Comparison of ENCODE assay signal across 8 cellular contexts in the genomic region with DNA sequence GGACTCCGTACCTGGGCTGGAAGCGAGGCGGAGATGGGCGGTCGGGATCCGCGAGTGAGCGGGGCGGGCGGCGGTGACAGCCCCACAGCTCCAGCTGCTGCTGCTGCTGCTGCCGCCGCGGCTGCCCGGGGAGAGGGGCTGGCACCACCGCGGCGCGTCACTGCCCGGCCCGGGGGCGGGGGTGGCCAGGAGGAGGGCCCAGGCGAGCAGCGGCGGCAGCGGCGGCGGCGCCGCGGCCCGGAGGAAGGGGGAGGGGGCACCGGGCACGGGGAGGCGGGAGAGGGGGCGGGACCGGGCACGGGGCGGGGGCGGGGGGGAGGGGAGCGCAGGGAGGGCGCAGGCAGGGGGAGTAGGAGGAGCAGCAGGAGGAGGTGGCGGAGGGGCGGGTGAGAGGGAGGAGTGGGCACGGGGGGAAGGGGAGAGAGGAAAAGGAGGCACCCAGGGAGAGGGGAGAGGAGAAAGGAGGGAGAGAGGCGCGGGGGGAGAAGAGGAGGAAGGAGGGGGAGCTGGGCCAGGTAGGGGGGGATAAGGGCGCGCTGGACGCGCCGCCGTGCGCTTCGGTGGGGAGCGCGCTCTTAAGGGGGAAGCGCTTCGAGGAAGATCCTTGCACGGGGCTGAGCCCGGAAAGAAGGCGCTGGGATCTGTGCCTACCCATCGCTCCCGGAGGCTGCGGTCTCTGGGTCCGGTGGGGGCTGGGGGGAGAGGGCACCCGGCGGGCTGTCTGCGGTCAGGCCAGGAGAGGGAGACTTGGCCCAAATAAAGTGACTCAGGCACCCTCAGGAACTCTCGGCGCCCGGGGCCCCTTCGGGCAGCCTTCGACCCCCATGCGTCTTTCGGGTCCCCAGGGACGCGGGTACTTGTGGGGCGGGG.
A peak's percentile ranks its signal among the peaks of the same experiment; 100 is the strongest.
DNase-seq lines count a peak whose midpoint lies in the region; ATAC-seq, FAIRE-seq and TF ChIP-seq lines count a peak whose summit lies in the region.

No MANE protein-coding gene starts in this region.

- no peak for TF ChIP-seq RAD21 in SK-N-SH (IDR thresholded peaks at IDR 0.05; ENCODE audit: low read length)

- POLR2A ChIA-PET in SK-N-SH (lab: Yijun Ruan, JAX), result interaction anchor here (0.6 to 2.0 kb wide), 12 partner anchors 13 to 331 kb away, joined by 3 to 11 read pairs (median 4); no protein-coding TSS in a partner anchor
- POLR2A ChIA-PET in activated naive CD8-positive, alpha-beta T cell treated with anti-CD3 and anti-CD28 coated beads, Interleukin-2, amount 10 ng/mL, durations not matched to agents 7 days and 5 days (lab: Charles Lee), result interaction anchor here (0.6 to 1.1 kb wide), 3 partner anchors 26 to 125 kb away, joined by 3 to 4 read pairs (median 3); no protein-coding TSS in a partner anchor

- H3K36me3 Mint-ChIP-seq in activated naive CD8-positive, alpha-beta T cell treated with anti-CD3 and anti-CD28 coated beads, Interleukin-2, amount 10 ng/mL, durations not matched to agents 7 days and 5 days, result peaks cover 7% of the 10 kb centered on the region

- intact Hi-C loops in pancreas (cut with DNase I), result loop anchor here in 2 of 3 donors (10.0 kb wide), 2 partner anchors 279 to 329 kb away; partner anchors contain the start of genes PLAGL2 (in 1 of the 2) and POFUT1 (in 1 of the 2)

- WGBS in SK-N-SH (ENCODE audit: low lambda C conversion rate), result 3% methylated on average over 39 of the region's 79 CpGs
- WGBS in pancreas, 2 donors, result 0 to 2% methylated on average over 34 to 69 of the region's 79 CpGs
- WGBS in upper lobe of left lung, 2 donors, result 0% methylated on average over 31 to 37 of the region's 79 CpGs

- H3K4me3 Mint-ChIP-seq in activated naive CD8-positive, alpha-beta T cell treated with anti-CD3 and anti-CD28 coated beads, Interleukin-2, amount 10 ng/mL, durations not matched to agents 7 days and 5 days, result peak overlapping the region; percentile 79

- peak overlapping the region; percentile 87 to 100 for H3K27ac ChIP-seq in SK-N-SH (ENCODE audit: low read depth in 2 of 2, low read length in 1 of 2)
- peak overlapping the region; percentile 74 for H3K27ac ChIP-seq in cardiac muscle cell
- H3K27ac ChIP-seq in pancreas, result peak overlapping the region; percentile 64 to 88 (median 82)
- H3K27ac ChIP-seq in upper lobe of left lung, result peak overlapping the region; percentile 79 to 94 (median 88)

- ATAC-seq in activated naive CD8-positive, alpha-beta T cell treated with anti-CD3 and anti-CD28 coated beads, Interleukin-2, amount 10 ng/mL, durations not matched to agents 7 days and 5 days (ENCODE audit: low read depth), result peak; percentile 28
- ATAC-seq in pancreas (peak; percentile 69 to 79 (median 74)), upper lobe of left lung (ENCODE audit: low FRiP score in 2 of 2) (peak; percentile 56 to 62), GM21825 (IDR thresholded peaks at IDR 0.05; ENCODE audit: unreplicated experiment) (no peak)

- CTCF ChIA-PET in SK-N-SH (lab: Yijun Ruan, JAX), result interaction anchor here (0.9 to 4.1 kb wide), 7 partner anchors 13 to 37 kb away, joined by 3 to 41 read pairs (median 28); no protein-coding TSS in a partner anchor

- peak; percentile 68 for DNase-seq in DMS153 treated with DMSO at 0.1 percent for 48 hours (lab: John Stamatoyannopoulos, UW; ENCODE audit: unreplicated experiment)
- DNase-seq in MV-4-11 (lab: John Stamatoyannopoulos, UW), result peak; percentile 70
- DNase-seq in SK-N-SH, result peak; percentile 96
- peak; percentile 68 for DNase-seq in activated naive CD8-positive, alpha-beta T cell treated with anti-CD3 and anti-CD28 coated beads, Interleukin-2, amount 10 ng/mL, durations not matched to agents 7 days and 5 days
- DNase-seq in cardiac muscle cell (ENCODE audit: low read depth in 1 of 2, low spot score in 1 of 2), result peak; percentile 86 to 90
- peak; percentile 83 to 94 (median 89) for DNase-seq in pancreas
- peak; percentile 84 to 95 for DNase-seq in upper lobe of left lung

- peak overlapping the region; percentile 79 to 86 for H3K4me3 ChIP-seq in SK-N-SH (ENCODE audit: low read depth in 2 of 2, low read length in 1 of 2)
- peak overlapping the region; percentile 90 for H3K4me3 ChIP-seq in cardiac muscle cell
- peak overlapping the region; percentile 52 to 80 (median 73) for H3K4me3 ChIP-seq in pancreas
- H3K4me3 ChIP-seq in upper lobe of left lung, result peak overlapping the region; percentile 85 to 96 (median 92)

- peak overlapping the region; percentile 81 for H3K9ac ChIP-seq in SK-N-SH

- 0 out of 2 replicates have a peak, but pooled peaks have one; percentile 11 for TF ChIP-seq CTCF in SK-N-SH (IDR thresholded peaks at IDR 0.05)
- TF ChIP-seq CTCF in cardiac muscle cell (IDR thresholded peaks at IDR 0.05; ENCODE audit: low read depth, low read length), result no peak
- TF ChIP-seq CTCF in pancreas (IDR thresholded peaks at IDR 0.05), result no peak
- peak in 1 of 6 experiments; percentile 13 for TF ChIP-seq CTCF in upper lobe of left lung (IDR thresholded peaks at IDR 0.05)

- H3K9me3 ChIP-seq in SK-N-SH, result no peaks in the 10 kb centered on the region
- H3K9me3 ChIP-seq in cardiac muscle cell (ENCODE audit: low read depth), result no peaks in the 10 kb centered on the region
- no peaks in the 10 kb centered on the region for H3K9me3 ChIP-seq in pancreas
- H3K9me3 ChIP-seq in upper lobe of left lung, result no peaks in the 10 kb centered on the region

- FAIRE-seq in pancreas (lab: Jason Lieb, UNC), result no peak

- H3K27ac Mint-ChIP-seq in activated naive CD8-positive, alpha-beta T cell treated with anti-CD3 and anti-CD28 coated beads, Interleukin-2, amount 10 ng/mL, durations not matched to agents 7 days and 5 days, result no peak overlapping the region

- H3K4me2 ChIP-seq in SK-N-SH, result peak overlapping the region; percentile 97

- H4K20me1 ChIP-seq in SK-N-SH (ENCODE audit: insufficient read depth), result peaks cover 37% of the 10 kb centered on the region

- no peaks in the 10 kb centered on the region for H3K27me3 Mint-ChIP-seq in activated naive CD8-positive, alpha-beta T cell treated with anti-CD3 and anti-CD28 coated beads, Interleukin-2, amount 10 ng/mL, durations not matched to agents 7 days and 5 days

- H3K9me3 Mint-ChIP-seq in activated naive CD8-positive, alpha-beta T cell treated with anti-CD3 and anti-CD28 coated beads, Interleukin-2, amount 10 ng/mL, durations not matched to agents 7 days and 5 days, result no peaks in the 10 kb centered on the region

- TF ChIP-seq EP300 in SK-N-SH (IDR thresholded peaks at IDR 0.05; ENCODE audit: borderline replicate concordance in 1 of 2, low read depth in 1 of 2, low read length in 1 of 2) (peak in 1 of 2 experiments; percentile 31; a peak in 1 of 4 replicates), upper lobe of left lung (IDR thresholded peaks at IDR 0.05) (no peak)

- H3K27me3 ChIP-seq in SK-N-SH (ENCODE audit: insufficient read depth) (no peaks in the 10 kb centered on the region), cardiac muscle cell (no peaks in the 10 kb centered on the region), pancreas (no peaks in the 10 kb centered on the region), upper lobe of left lung (no peaks in the 10 kb centered on the region)

- H3K36me3 ChIP-seq in SK-N-SH (replicated peaks in 1 of 2; ENCODE audit: control insufficient read depth in 1 of 2, insufficient read depth in 2 of 2, low read length in 1 of 2), result peaks cover 0 to 5% of the 10 kb centered on the region in 2 experiments
- no peaks in the 10 kb centered on the region for H3K36me3 ChIP-seq in cardiac muscle cell
- no peaks in the 10 kb centered on the region for H3K36me3 ChIP-seq in pancreas
- H3K36me3 ChIP-seq in upper lobe of left lung, result no peaks in the 10 kb centered on the region

- H3K4me1 Mint-ChIP-seq in activated naive CD8-positive, alpha-beta T cell treated with anti-CD3 and anti-CD28 coated beads, Interleukin-2, amount 10 ng/mL, durations not matched to agents 7 days and 5 days, result peaks cover 16% of the 10 kb centered on the region

- H2AFZ ChIP-seq in SK-N-SH (ENCODE audit: low read depth), result 0 out of 2 replicates have a peak overlapping the region, but pooled peaks have one; percentile 68

- H3F3A ChIP-seq in SK-N-SH (replicated peaks; ENCODE audit: insufficient read depth), result peaks cover 5% of the 10 kb centered on the region

- TF ChIP-seq POLR2A in upper lobe of left lung (IDR thresholded peaks at IDR 0.05), result peak in 1 of 4 donors; percentile 52

- H3K9me2 ChIP-seq in SK-N-SH, result no peaks in the 10 kb centered on the region

- peaks cover 0 to 46% of the 10 kb centered on the region in 2 experiments; a peak in 2 of 4 replicates for H3K4me1 ChIP-seq in SK-N-SH (ENCODE audit: control insufficient read depth in 1 of 2, insufficient read depth in 2 of 2, low read depth in 1 of 2, low read length in 1 of 2)
- H3K4me1 ChIP-seq in cardiac muscle cell (ENCODE audit: low read depth), result peaks cover 33% of the 10 kb centered on the region
- peaks cover 5 to 33% (median 25%) of the 10 kb centered on the region in 3 donors for H3K4me1 ChIP-seq in pancreas
- H3K4me1 ChIP-seq in upper lobe of left lung, result peaks cover 30 to 62% (median 42%) of the 10 kb centered on the region in 4 donors

- H3K79me2 ChIP-seq in SK-N-SH (ENCODE audit: insufficient read depth), result peaks cover 44% of the 10 kb centered on the region

TF ChIP-seq in SK-N-SH, 30 proteins besides CTCF, POLR2A, EP300 and RAD21 (continues in another document):
- no peak for TF ChIP-seq IRF3 (IDR thresholded peaks at IDR 0.05; ENCODE audit: low read depth, low read length)
- peak; percentile 55; the same call in 1 of the 2 replicates for TF ChIP-seq SIN3A (IDR thresholded peaks at IDR 0.05; ENCODE audit: borderline replicate concordance, low read depth, low read length)
- TF ChIP-seq NFIC (IDR thresholded peaks at IDR 0.05; ENCODE audit: borderline replicate concordance), result peak; percentile 42
- no peak for TF ChIP-seq YY1 (IDR thresholded peaks at IDR 0.05; ENCODE audit: low read depth)
- no peak for TF ChIP-seq USF1 (IDR thresholded peaks at IDR 0.05; ENCODE audit: borderline replicate concordance, low read depth)
- no peak for TF ChIP-seq MEF2A (IDR thresholded peaks at IDR 0.05; ENCODE audit: borderline replicate concordance, low read depth)
- no peak for TF ChIP-seq GATA2 (CRISPR knock-in tag; IDR thresholded peaks at IDR 0.05)
